Comparison of ENCODE assay signal across 11 cellular contexts in genomic region chr1:30755334-30755733, GRCh38. TPM values are rescaled to one million over a fixed set of nuclear protein-coding genes. Genes with fewer than 3 reads are reported as not detected.
DNase-seq lines count a peak whose midpoint lies in the region; ATAC-seq, FAIRE-seq and TF ChIP-seq lines count a peak whose summit lies in the region.
"Had no signal": no experiment of that assay in that cellular context is flagged by ENCODE, and none has a peak within 500 bp of the region (broad histone marks: within the 10 kb centered on the region; RNA-seq: fewer than 3 reads in every experiment).

No MANE protein-coding gene starts in this region.

- H3K27ac Mint-ChIP-seq in CD4-positive, CD25-positive, alpha-beta regulatory T cell = peak overlapping the region; percentile 97 to 98 (median 98)
- H3K27ac Mint-ChIP-seq in IgD-negative memory B cell = peak overlapping the region; percentile 92 to 99 (median 98)
- peak overlapping the region; percentile 23 for H3K27ac Mint-ChIP-seq in nephron progenitor cell

- peaks cover 99% of the 10 kb centered on the region for H3K4me1 ChIP-seq in CD4-positive, CD25-positive, alpha-beta regulatory T cell (ENCODE audit: control insufficient read depth, insufficient read depth, low read length, poor library complexity, severe bottlenecking)

- FAIRE-seq in bronchial epithelial cell (lab: Jason Lieb, UNC) (peak; percentile 82), HTR-8/SVneo (lab: Jason Lieb, UNC) (no peak)

- DNase-seq in CD4-positive, CD25-positive, alpha-beta regulatory T cell = no peak
- DNase-seq in bronchial epithelial cell (ENCODE audit: low read depth) = no peak
- DNase-seq in nephron progenitor cell = no peak
- no peak for DNase-seq in anterior cingulate cortex (lab: John Stamatoyannopoulos, UW)
- no peak for DNase-seq in iPS-NIHi7 (ENCODE audit: extremely low spot score)
- no peak for DNase-seq in stimulated activated CD8-positive, alpha-beta memory T cell treated with anti-CD3 and anti-CD28 coated beads, Interleukin-4, amount 100 ng/mL, for 48 hours
- DNase-seq in HTR-8/SVneo (ENCODE audit: insufficient read length, low spot score) = no peak
- DNase-seq: NCI-H1105 treated with DMSO at 0.1 percent for 48 hours had no signal

- H3K36me3 ChIP-seq in CD4-positive, CD25-positive, alpha-beta regulatory T cell (ENCODE audit: control insufficient read depth, insufficient read depth, low read length) = peaks cover 8% of the 10 kb centered on the region
- H3K36me3 ChIP-seq in bronchial epithelial cell (ENCODE audit: control insufficient read depth, insufficient read depth, low read length) = no peaks in the 10 kb centered on the region

- H3K27ac ChIP-seq in CD4-positive, CD25-positive, alpha-beta regulatory T cell (ENCODE audit: insufficient read depth, low read length, poor library complexity, severe bottlenecking) = peak overlapping the region; percentile 94

- H3K27me3 Mint-ChIP-seq in CD4-positive, CD25-positive, alpha-beta regulatory T cell = peaks cover 4% of the 10 kb centered on the region
- H3K27me3 Mint-ChIP-seq in IgD-negative memory B cell = no peaks in the 10 kb centered on the region
- peaks cover 9% of the 10 kb centered on the region for H3K27me3 Mint-ChIP-seq in nephron progenitor cell (ENCODE audit: low read depth, poor library complexity)

- no peaks in the 10 kb centered on the region for H3K27me3 ChIP-seq in CD4-positive, CD25-positive, alpha-beta regulatory T cell (ENCODE audit: control insufficient read depth, insufficient read depth, low read length)
- no peaks in the 10 kb centered on the region for H3K27me3 ChIP-seq in bronchial epithelial cell (ENCODE audit: control insufficient read depth, insufficient read depth, low read length)

- TF ChIP-seq CTCF in bronchial epithelial cell (IDR thresholded peaks at IDR 0.05; ENCODE audit: insufficient read depth, low read length, severe bottlenecking) (no peak), nephron progenitor cell (IDR thresholded peaks at IDR 0.05) (no peak)

- H3K4me3 ChIP-seq in CD4-positive, CD25-positive, alpha-beta regulatory T cell (ENCODE audit: low read depth, low read length) = peak overlapping the region; percentile 97
- H3K4me3 ChIP-seq in bronchial epithelial cell (ENCODE audit: low read depth, low read length) = no peak overlapping the region

- peak overlapping the region; percentile 94 to 99 (median 98) for H3K4me3 Mint-ChIP-seq in CD4-positive, CD25-positive, alpha-beta regulatory T cell
- H3K4me3 Mint-ChIP-seq in IgD-negative memory B cell = peak overlapping the region; percentile 84 to 100 (median 97)
- no peak overlapping the region for H3K4me3 Mint-ChIP-seq in nephron progenitor cell
- H3K4me3 Mint-ChIP-seq: neural crest cell had no signal

- ATAC-seq in CD4-positive, CD25-positive, alpha-beta regulatory T cell (ENCODE audit: low read depth in 2 of 2) = no peak

- H3K9me3 Mint-ChIP-seq in CD4-positive, CD25-positive, alpha-beta regulatory T cell = no peaks in the 10 kb centered on the region
- H3K9me3 Mint-ChIP-seq in IgD-negative memory B cell (no peaks in the 10 kb centered on the region), nephron progenitor cell (no peaks in the 10 kb centered on the region)
- H3K9me3 Mint-ChIP-seq: neural crest cell had no signal

- peaks cover 16% of the 10 kb centered on the region for H3K36me3 Mint-ChIP-seq in CD4-positive, CD25-positive, alpha-beta regulatory T cell
- H3K36me3 Mint-ChIP-seq in IgD-negative memory B cell = peaks cover 5% of the 10 kb centered on the region
- no peaks in the 10 kb centered on the region for H3K36me3 Mint-ChIP-seq in nephron progenitor cell (ENCODE audit: low read depth)

- peaks cover 22 to 89% (median 54%) of the 10 kb centered on the region in 4 donors for H3K4me1 Mint-ChIP-seq in CD4-positive, CD25-positive, alpha-beta regulatory T cell
- H3K4me1 Mint-ChIP-seq in IgD-negative memory B cell = peaks cover 39 to 64% (median 59%) of the 10 kb centered on the region in 3 donors
- H3K4me1 Mint-ChIP-seq in nephron progenitor cell = peaks cover 55% of the 10 kb centered on the region

- H3K9me3 ChIP-seq in CD4-positive, CD25-positive, alpha-beta regulatory T cell (ENCODE audit: control insufficient read depth in 2 of 2, low read length in 2 of 2) = no peaks in the 10 kb centered on the region

RNA-seq across cellular contexts. Expression of gene LAPTM5, which starts 2.2 kb away (rescaled TPM):
- total RNA-seq in CD4-positive, CD25-positive, alpha-beta regulatory T cell = 589 TPM
- 100 to 1,000 TPM; 552 to 687 (median 620) TPM for polyA plus RNA-seq in CD4-positive, CD25-positive, alpha-beta regulatory T cell
- 1,002 TPM for polyA plus RNA-seq in IgD-negative memory B cell
- under 0.01 TPM in 2 replicates for total RNA-seq in bronchial epithelial cell

RNA-seq across cellular contexts. Expression of gene MATN1, which starts 31.9 kb away (rescaled TPM):
- total RNA-seq in CD4-positive, CD25-positive, alpha-beta regulatory T cell = 1.9 TPM
- not detected for polyA plus RNA-seq in CD4-positive, CD25-positive, alpha-beta regulatory T cell
- polyA plus RNA-seq in IgD-negative memory B cell = not detected
- total RNA-seq in bronchial epithelial cell = not detected in 2 replicates
- total RNA-seq: cardiac septum had no signal

Comparison
In these comparisons a context has a peak if more than half of its experiments do, and no peak if none do; other contexts are left out.
1. H3K27ac Mint-ChIP-seq: peak in every context shown above with its lines; median percentile 98 in CD4-positive, CD25-positive, alpha-beta regulatory T cell; 98 in IgD-negative memory B cell; 23 in nephron progenitor cell.
2. RNA of gene LAPTM5, which starts 2.2 kb away (total RNA-seq): 589 TPM in CD4-positive, CD25-positive, alpha-beta regulatory T cell (single experiment); under 0.01 TPM in bronchial epithelial cell; every median in the first group is over 100 times any median in the second.